ENCODE assay signal across 13 cellular contexts in genomic region chr13:114121496-114122466, GRCh38. TPM values are rescaled to one million over a fixed set of nuclear protein-coding genes. Genes with fewer than 3 reads are reported as not detected.
DNase-seq lines count a peak whose midpoint lies in the region; ATAC-seq, FAIRE-seq and TF ChIP-seq lines count a peak whose summit lies in the region.
"Had no signal": no experiment of that assay in that cellular context is flagged by ENCODE, and none has a peak within 500 bp of the region (broad histone marks: within the 10 kb centered on the region; RNA-seq: fewer than 3 reads in every experiment).

No MANE protein-coding gene starts in this region.

- no peak overlapping the region for H3K4me2 ChIP-seq in endothelial cell of umbilical vein (ENCODE audit: insufficient read depth, low read length)
- no peak overlapping the region for H3K4me2 ChIP-seq in Karpas-422 (ENCODE audit: low read depth, low read length, poor library complexity, severe bottlenecking)

- peak overlapping the region; percentile 92 to 99 for H3K27ac Mint-ChIP-seq in natural killer cell

- intact Hi-C loops in endothelial cell of umbilical vein (cut with micrococcal nuclease), result no loop called here
- intact Hi-C loops in natural killer cell (cut with micrococcal nuclease), result no loop called here

- H3K27me3 ChIP-seq in AG04450 (ENCODE audit: control insufficient read depth, insufficient read depth, low read length) (no peaks in the 10 kb centered on the region), endothelial cell of umbilical vein (ENCODE audit: control insufficient read depth in 2 of 2, insufficient read depth in 2 of 2, low read length in 2 of 2) (no peaks in the 10 kb centered on the region), Karpas-422 (ENCODE audit: low read length) (no peaks in the 10 kb centered on the region), HAP-1 (ENCODE audit: low read depth) (no peaks in the 10 kb centered on the region)

- H4K20me1 ChIP-seq in endothelial cell of umbilical vein (replicated peaks; ENCODE audit: control insufficient read depth, extremely low read depth, insufficient read depth, low read length) (no peaks in the 10 kb centered on the region), Karpas-422 (ENCODE audit: insufficient read depth, low read depth, low read length) (no peaks in the 10 kb centered on the region)

- H3K79me2 ChIP-seq in endothelial cell of umbilical vein (ENCODE audit: control insufficient read depth, insufficient read depth, low read length) (peaks cover 69% of the 10 kb centered on the region), Karpas-422 (ENCODE audit: low read length) (no peaks in the 10 kb centered on the region)

- POLR2A ChIA-PET in AG04450 (lab: Yijun Ruan, JAX), result interaction anchor here (1.3 kb wide), 1 partner anchor 11 kb away, joined by 5 read pairs; no protein-coding TSS in a partner anchor
- POLR2A ChIA-PET in endothelial cell of umbilical vein (lab: Charles Lee), result no interaction called here

- peaks cover 62 to 89% of the 10 kb centered on the region in 2 donors for H3K4me1 Mint-ChIP-seq in natural killer cell

- in situ Hi-C loops in HAP-1 (cut with MboI; ENCODE audit: low sequenced_read_pairs), result no loop called here

- DNase-seq in AG04450 (ENCODE audit: low read depth, low spot score), result no peak
- no peak for DNase-seq in endothelial cell of umbilical vein (ENCODE audit: low read depth, low spot score)
- DNase-seq in natural killer cell, result no peak
- DNase-seq in Karpas-422, result no peak
- no peak for DNase-seq in NCI-H69 (lab: John Stamatoyannopoulos, UW)
- no peak for DNase-seq in NCI-H2171 treated with DMSO at 0.1 percent for 48 hours (lab: John Stamatoyannopoulos, UW)
- no peak for DNase-seq in HAP-1 (ENCODE audit: low spot score in 2 of 2)
- DNase-seq: activated CD4-positive, alpha-beta T cell treated with anti-CD3 and anti-CD28 coated beads, Interleukin-2, amount 50 U/mL, for 1 hour; NCI-H2227 treated with DMSO at 0.1 percent for 48 hours had no signal

- H3K36me3 ChIP-seq in KOPT-K1 (ENCODE audit: insufficient read depth, low read length) (no peaks in the 10 kb centered on the region), endothelial cell of umbilical vein (ENCODE audit: control insufficient read depth in 2 of 2, extremely low read depth in 1 of 2, insufficient read depth in 2 of 2, low read length in 2 of 2) (no peaks in the 10 kb centered on the region), Karpas-422 (ENCODE audit: insufficient read depth, low read length) (no peaks in the 10 kb centered on the region), HAP-1 (replicated peaks) (no peaks in the 10 kb centered on the region)
- H3K36me3 ChIP-seq: neutrophil had no signal

- peaks cover 11% of the 10 kb centered on the region; the same call in 1 of the 2 replicates for H3K9me3 ChIP-seq in AG04450 (ENCODE audit: control insufficient read depth, insufficient read depth, low read length)
- peaks cover 6% of the 10 kb centered on the region for H3K9me3 ChIP-seq in KOPT-K1 (ENCODE audit: insufficient read depth, low read length, poor library complexity, severe bottlenecking)
- no peaks in the 10 kb centered on the region for H3K9me3 ChIP-seq in endothelial cell of umbilical vein (replicated peaks; ENCODE audit: control insufficient read depth, insufficient read depth, low read length)
- no peaks in the 10 kb centered on the region for H3K9me3 ChIP-seq in Karpas-422 (ENCODE audit: low read length)
- no peaks in the 10 kb centered on the region for H3K9me3 ChIP-seq in HAP-1
- H3K9me3 ChIP-seq: neutrophil had no signal

- H3K4me1 ChIP-seq in endothelial cell of umbilical vein (ENCODE audit: control insufficient read depth, extremely low read depth, insufficient read depth, low read length), result peaks cover 30% of the 10 kb centered on the region
- no peaks in the 10 kb centered on the region for H3K4me1 ChIP-seq in Karpas-422 (ENCODE audit: low read length)
- H3K4me1 ChIP-seq in HAP-1, result no peaks in the 10 kb centered on the region

- H3K36me3 Mint-ChIP-seq in natural killer cell, result no peaks in the 10 kb centered on the region

- dilution Hi-C loops in endothelial cell of umbilical vein (cut with MboI; ENCODE audit: extremely low pct_ligation_motif_present, low sequenced_read_pairs), result no loop called here

- H3K4me3 ChIP-seq in AG04450 (ENCODE audit: low read depth, low read length) (no peak overlapping the region), endothelial cell of umbilical vein (replicated peaks in 1 of 3; ENCODE audit: insufficient read depth in 1 of 3, low read depth in 1 of 3, low read length in 3 of 3) (no peak overlapping the region), Karpas-422 (ENCODE audit: low read length) (no peak overlapping the region), HAP-1 (no peak overlapping the region)

- H3K9me3 Mint-ChIP-seq in natural killer cell, result no peaks in the 10 kb centered on the region

- no TSS peak for BruUV-seq in endothelial cell of umbilical vein (replicated peaks; lab: Mats Ljungman, UMichigan)

- H2AFZ ChIP-seq in endothelial cell of umbilical vein (ENCODE audit: low read depth, low read length), result no peak overlapping the region
- no peak overlapping the region for H2AFZ ChIP-seq in Karpas-422 (ENCODE audit: low read length)

- no peak for TF ChIP-seq POLR2A in endothelial cell of umbilical vein (IDR thresholded peaks at IDR 0.05; ENCODE audit: low read depth, low read length)

- no peak for TF ChIP-seq CTCF in AG04450 (IDR thresholded peaks at IDR 0.05; ENCODE audit: low read depth, low read length)
- TF ChIP-seq CTCF in endothelial cell of umbilical vein (IDR thresholded peaks at IDR 0.05; ENCODE audit: extremely low read depth in 1 of 2, insufficient read depth in 1 of 2, low read depth in 1 of 2, low read length in 2 of 2), result no peak
- no peak for TF ChIP-seq CTCF in natural killer cell (IDR thresholded peaks at IDR 0.05)

- no peak for ATAC-seq in natural killer cell

- no peaks in the 10 kb centered on the region for H3K9me2 ChIP-seq in Karpas-422 (replicated peaks; ENCODE audit: insufficient read depth, low read length)

- FAIRE-seq in endothelial cell of umbilical vein (lab: Jason Lieb, UNC), result no peak

- CTCF ChIA-PET in AG04450 (lab: Charles Lee), result no interaction called here
- CTCF ChIA-PET in endothelial cell of umbilical vein (lab: Charles Lee), result no interaction called here

- peak overlapping the region; percentile 42 for H3K4me3 Mint-ChIP-seq in natural killer cell

- H3K9me1 ChIP-seq in endothelial cell of umbilical vein (replicated peaks; ENCODE audit: control insufficient read depth, extremely low read depth, insufficient read depth, low read length), result no peaks in the 10 kb centered on the region

- H3K27me3 Mint-ChIP-seq in natural killer cell (ENCODE audit: low read depth in 2 of 2), result no peaks in the 10 kb centered on the region

- H3K27ac ChIP-seq in AG04450 (ENCODE audit: low read depth, low read length), result peak overlapping the region; percentile 2
- H3K27ac ChIP-seq in KOPT-K1 (ENCODE audit: low read depth, low read length, poor library complexity, severe bottlenecking), result peak overlapping the region; percentile 34
- H3K27ac ChIP-seq in endothelial cell of umbilical vein (ENCODE audit: insufficient read depth, low read depth, low read length), result peak overlapping the region; percentile 6
- H3K27ac ChIP-seq in Karpas-422 (ENCODE audit: low read length), result no peak overlapping the region
- H3K27ac ChIP-seq: C4-2B, epithelial cell of prostate, neutrophil had no signal

- H3K9ac ChIP-seq in endothelial cell of umbilical vein (replicated peaks; ENCODE audit: extremely low read depth, insufficient read depth, low read length) (no peak overlapping the region), Karpas-422 (ENCODE audit: low read length) (no peak overlapping the region)

TF ChIP-seq in endothelial cell of umbilical vein, 7 proteins besides CTCF, POLR2A, EP300 and RAD21 (continues in another document):
- TF ChIP-seq FOS (IDR thresholded peaks at IDR 0.05; ENCODE audit: borderline replicate concordance, insufficient read depth, low read length) (no peak), GATA2 (IDR thresholded peaks at IDR 0.05; ENCODE audit: insufficient read depth, insufficient read length, low read depth, low read length) (no peak), EZH2 (IDR thresholded peaks at IDR 0.05; ENCODE audit: borderline replicate concordance, low read depth, low read length, severe bottlenecking) (no peak), MYC (IDR thresholded peaks at IDR 0.05; ENCODE audit: low read depth, low read length) (no peak), POLR2AphosphoS5 (IDR thresholded peaks at IDR 0.05; ENCODE audit: insufficient read depth, low read depth, low read length) (no peak)

RNA-seq across cellular contexts. Expression of gene RASA3, which starts 10.6 kb away (rescaled TPM):
- 25.2 and 26.8 TPM in 2 replicates for polyA plus RNA-seq in AG04450 (2011; rRNA removed)
- polyA minus RNA-seq in AG04450 (2011; rRNA and poly(A)+ RNA removed), result 32.8 and 38.1 TPM in 2 replicates
- total RNA-seq in endothelial cell of umbilical vein, result 51.2 and 53.8 TPM in 2 replicates
- 22.5 and 26.5 TPM in 2 replicates for polyA plus RNA-seq in endothelial cell of umbilical vein
- polyA plus RNA-seq in endothelial cell of umbilical vein (2011; cell fraction: cytosol; rRNA removed), result 35.6 and 36.3 TPM in 2 replicates
- polyA plus RNA-seq in endothelial cell of umbilical vein (2011; cell fraction: nucleus; rRNA removed), result 51.2 and 56.7 TPM in 2 replicates
- 41.1 and 42.8 TPM in 2 replicates for polyA plus RNA-seq in endothelial cell of umbilical vein (2012)
- polyA minus RNA-seq in endothelial cell of umbilical vein, result 34.5 and 39.0 TPM in 2 replicates
- 5.5 TPM for polyA minus RNA-seq in endothelial cell of umbilical vein (2011; cell fraction: cytosol; rRNA and poly(A)+ RNA removed)
- polyA minus RNA-seq in endothelial cell of umbilical vein (2011; cell fraction: nucleus; rRNA and poly(A)+ RNA removed), result 20.8 and 28.6 TPM in 2 replicates
- 100 to 1,000 TPM; 252 to 277 (median 274) TPM for total RNA-seq in natural killer cell
- 0.56 and 2.4 TPM in 2 replicates for total RNA-seq in Karpas-422 (2014; rRNA removed; shearing (Covaris generic); ENCODE audit: low replicate concordance)

RNA-seq across cellular contexts. Expression of gene CFAP97D2, which starts 57.3 kb away (rescaled TPM):
- polyA plus RNA-seq in AG04450 (2011; rRNA removed) (not detected in 2 replicates), endothelial cell of umbilical vein (0.13 TPM in 1 of 2 replicates, not detected in the other)
- not detected in 2 replicates for polyA minus RNA-seq in AG04450 (2011; rRNA and poly(A)+ RNA removed)
- total RNA-seq in endothelial cell of umbilical vein (not detected in 2 replicates), natural killer cell (1 to 10 TPM in 1 of 3 donors, under 1 TPM in 1, not detected in 1; 0.45 to 7.7 TPM)
- polyA plus RNA-seq in endothelial cell of umbilical vein (2011; cell fraction: cytosol; rRNA removed), result not detected in 2 replicates
- not detected in 2 replicates for polyA plus RNA-seq in endothelial cell of umbilical vein (2011; cell fraction: nucleus; rRNA removed)
- polyA plus RNA-seq in endothelial cell of umbilical vein (2012), result not detected in 2 replicates
- not detected in 2 replicates for polyA minus RNA-seq in endothelial cell of umbilical vein
- not detected for polyA minus RNA-seq in endothelial cell of umbilical vein (2011; cell fraction: cytosol; rRNA and poly(A)+ RNA removed)
- polyA minus RNA-seq in endothelial cell of umbilical vein (2011; cell fraction: nucleus; rRNA and poly(A)+ RNA removed), result not detected in 2 replicates
- total RNA-seq in Karpas-422 (2014; rRNA removed; shearing (Covaris generic); ENCODE audit: low replicate concordance), result not detected in 2 replicates

Comparison
In these comparisons a context has a peak if more than half of its experiments do, and no peak if none do; other contexts are left out.
1. RNA of gene RASA3, which starts 10.6 kb away (total RNA-seq): 252 to 277 TPM in natural killer cell and 51.2 to 53.8 TPM in endothelial cell of umbilical vein; 0.56 to 2.4 TPM in Karpas-422; every median in the first group is over 10 times any median in the second.